In genomic region chr15:52441846-52442245, GRCh38 we compare ENCODE assay signal across 26 cellular contexts.
DNase-seq lines count a peak whose midpoint lies in the region; ATAC-seq and TF ChIP-seq lines count a peak whose summit lies in the region.
"Had no signal": no experiment of that assay in that cellular context is flagged by ENCODE, and none has a peak within 500 bp of the region (broad histone marks: within the 10 kb centered on the region; RNA-seq: fewer than 3 reads in every experiment).

No MANE protein-coding gene starts in this region.

- no peak overlapping the region for H3K4me3 ChIP-seq in AG10803 (ENCODE audit: low read length)
- no peak overlapping the region for H3K4me3 ChIP-seq in SK-N-SH (ENCODE audit: low read depth in 2 of 2, low read length in 1 of 2)
- no peak overlapping the region for H3K4me3 ChIP-seq in choroid plexus epithelial cell (ENCODE audit: low read depth, low read length)
- H3K4me3 ChIP-seq: body of pancreas, coronary artery, esophagus squamous epithelium, sigmoid colon, SK-N-MC, thoracic aorta had no signal

- peak; percentile 74 for ATAC-seq in omental fat pad (ENCODE audit: low FRiP score)
- ATAC-seq in GM19023 (IDR thresholded peaks at IDR 0.05; ENCODE audit: unreplicated experiment): no peak
- ATAC-seq: activated CD4-positive, alpha-beta T cell treated with anti-CD3 and anti-CD28 coated beads for 36 hours; body of pancreas; HCT116 had no signal

- POLR2A ChIA-PET in SK-N-SH (lab: Yijun Ruan, JAX): interaction anchor here (0.6 kb wide), 1 partner anchor 68 kb away, joined by 4 read pairs; no protein-coding TSS in a partner anchor

- peaks cover 11% of the 10 kb centered on the region for H3F3A ChIP-seq in SK-N-SH (replicated peaks; ENCODE audit: insufficient read depth)

- no peak for TF ChIP-seq CTCF in AG10803 (conservative IDR thresholded peaks at IDR 0.05; ENCODE audit: low read length)
- TF ChIP-seq CTCF in SK-N-SH (IDR thresholded peaks at IDR 0.05): no peak
- TF ChIP-seq CTCF in choroid plexus epithelial cell (conservative IDR thresholded peaks at IDR 0.05; ENCODE audit: low read depth, low read length): no peak
- no peak for TF ChIP-seq CTCF in omental fat pad (IDR thresholded peaks at IDR 0.05)

- WGBS in SK-N-SH (ENCODE audit: low lambda C conversion rate): 84% methylated on average over 2 of the region's 2 CpGs

- peak overlapping the region in 1 of 2 experiments; percentile 18; a peak in 1 of 4 replicates for H3K27ac ChIP-seq in SK-N-SH (ENCODE audit: low read depth in 2 of 2, low read length in 1 of 2)
- H3K27ac ChIP-seq: body of pancreas, coronary artery, SK-N-MC, thoracic aorta had no signal

- H3K36me3 ChIP-seq in SK-N-SH (replicated peaks in 1 of 2; ENCODE audit: control insufficient read depth in 1 of 2, insufficient read depth in 2 of 2, low read length in 1 of 2): no peaks in the 10 kb centered on the region
- H3K36me3 ChIP-seq: esophagus squamous epithelium, sigmoid colon, thoracic aorta had no signal

- H3K9ac ChIP-seq in SK-N-SH: no peak overlapping the region

- peaks cover 4% of the 10 kb centered on the region; the same call in 1 of the 2 replicates for H4K20me1 ChIP-seq in SK-N-SH (ENCODE audit: insufficient read depth)

- DNase-seq in AG10803 (ENCODE audit: low read depth) (peak; percentile 73), SK-N-SH (no peak), choroid plexus epithelial cell (ENCODE audit: low read depth) (peak; percentile 19), omental fat pad (ENCODE audit: low spot score) (no peak), NCI-H748 (lab: John Stamatoyannopoulos, UW; ENCODE audit: unreplicated experiment) (no peak), KG1 (lab: John Stamatoyannopoulos, UW) (no peak), NCI-H146 (lab: John Stamatoyannopoulos, UW) (no peak)
- DNase-seq: activated CD4-positive, alpha-beta T cell treated with anti-CD3 and anti-CD28 coated beads for 36 hours; activated gamma-delta T cell treated with Interleukin-2 at 50 U/mL for 16 hours; body of pancreas; CD8-positive, alpha-beta memory T cell; endodermal cell; esophagus squamous epithelium; KBM-7; MM.1S; NCI-H1417 treated with DMSO at 0.1 percent for 48 hours; NCI-H2081 treated with DMSO at 0.1 percent for 48 hours; posterior cingulate gyrus; sigmoid colon; stimulated activated naive CD4-positive, alpha-beta T cell treated with Interleukin-2 at 50 U/mL for 16 hours; T-helper 2 cell had no signal

- no peak for TF ChIP-seq RAD21 in SK-N-SH (IDR thresholded peaks at IDR 0.05; ENCODE audit: low read length)

- TF ChIP-seq EP300 in SK-N-SH (IDR thresholded peaks at IDR 0.05; ENCODE audit: borderline replicate concordance in 1 of 2, low read depth in 1 of 2, low read length in 1 of 2): no peak

- peak overlapping the region; percentile 42; the same call in 1 of the 2 replicates for H3K4me2 ChIP-seq in SK-N-SH

- no peaks in the 10 kb centered on the region for H3K9me2 ChIP-seq in SK-N-SH

- H3K27me3 ChIP-seq in SK-N-SH (ENCODE audit: insufficient read depth): no peaks in the 10 kb centered on the region
- H3K27me3 ChIP-seq: body of pancreas, esophagus squamous epithelium, sigmoid colon had no signal

- CTCF ChIA-PET in SK-N-SH (lab: Yijun Ruan, JAX): interaction anchor here (0.6 kb wide), 1 partner anchor 25 kb away, joined by 3 read pairs; no protein-coding TSS in a partner anchor

- no peak overlapping the region for H2AFZ ChIP-seq in SK-N-SH (ENCODE audit: low read depth)

- peaks cover 5% of the 10 kb centered on the region; the same call in 1 of the 2 replicates for H3K79me2 ChIP-seq in SK-N-SH (ENCODE audit: insufficient read depth)

- H3K4me1 ChIP-seq in SK-N-SH (ENCODE audit: control insufficient read depth in 1 of 2, insufficient read depth in 2 of 2, low read depth in 1 of 2, low read length in 1 of 2): 0 out of 4 replicates have a peak, but pooled peaks cover 0 to 4% of the 10 kb centered on the region in 2 experiments

- H3K9me3 ChIP-seq in SK-N-SH: no peaks in the 10 kb centered on the region
- H3K9me3 ChIP-seq: body of pancreas, esophagus squamous epithelium, sigmoid colon, thoracic aorta had no signal

TF ChIP-seq in SK-N-SH, 30 proteins besides CTCF, POLR2A, EP300 and RAD21:
- TF ChIP-seq JUND (IDR thresholded peaks at IDR 0.05) (peak; percentile 18; the same call in 1 of the 2 replicates), REST (IDR thresholded peaks at IDR 0.05; ENCODE audit: low read depth, low read length) (no peak)
- TF ChIP-seq, protein P1, sequence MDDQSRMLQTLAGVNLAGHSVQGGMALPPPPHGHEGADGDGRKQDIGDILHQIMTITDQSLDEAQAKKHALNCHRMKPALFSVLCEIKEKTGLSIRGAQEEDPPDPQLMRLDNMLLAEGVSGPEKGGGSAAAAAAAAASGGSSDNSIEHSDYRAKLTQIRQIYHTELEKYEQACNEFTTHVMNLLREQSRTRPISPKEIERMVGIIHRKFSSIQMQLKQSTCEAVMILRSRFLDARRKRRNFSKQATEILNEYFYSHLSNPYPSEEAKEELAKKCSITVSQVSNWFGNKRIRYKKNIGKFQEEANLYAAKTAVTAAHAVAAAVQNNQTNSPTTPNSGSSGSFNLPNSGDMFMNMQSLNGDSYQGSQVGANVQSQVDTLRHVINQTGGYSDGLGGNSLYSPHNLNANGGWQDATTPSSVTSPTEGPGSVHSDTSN (IDR thresholded peaks at IDR 0.05): no peak

Comparison
In these comparisons a context has a peak if more than half of its experiments do, and no peak if none do; other contexts are left out.
1. DNase-seq: peak in AG10803 (single experiment) and choroid plexus epithelial cell (single experiment); none in SK-N-SH (single experiment), omental fat pad (single experiment), NCI-H748 (single experiment), KG1 (single experiment) and NCI-H146 (single experiment).